14 cellular contexts compared by ENCODE assay signal in genomic region chr15:44720460-44721185, GRCh38. TPM values are rescaled to one million over a fixed set of nuclear protein-coding genes. Genes with fewer than 3 reads are reported as not detected.
DNase-seq lines count a peak whose midpoint lies in the region; ATAC-seq, FAIRE-seq and TF ChIP-seq lines count a peak whose summit lies in the region.
"Had no signal": no experiment of that assay in that cellular context is flagged by ENCODE, and none has a peak within 500 bp of the region (broad histone marks: within the 10 kb centered on the region; RNA-seq: fewer than 3 reads in every experiment).

No MANE protein-coding gene starts in this region.

- H3K27ac ChIP-seq in OCI-LY7 (ENCODE audit: low read depth, low read length, poor library complexity, severe bottlenecking) = peak overlapping the region; percentile 85
- peak overlapping the region; percentile 83 for H3K27ac ChIP-seq in GM12878 (ENCODE audit: control insufficient read depth, insufficient read depth)
- no peak overlapping the region for H3K27ac ChIP-seq in aorta (ENCODE audit: low read depth in 1 of 2, low read length in 2 of 2)
- H3K27ac ChIP-seq: epithelial cell of prostate had no signal

- BruUV-seq in OCI-LY7 (replicated peaks; lab: Mats Ljungman, UMichigan) (no TSS peak), GM12878 (replicated peaks; lab: Mats Ljungman, UMichigan) (no TSS peak)

- intact Hi-C loops in OCI-LY7 (cut with micrococcal nuclease; ENCODE audit: unreplicated experiment) (no loop called here), GM12878 (cut with micrococcal nuclease; ENCODE audit: unreplicated experiment) (loop anchor here (5.0 kb wide), 1 partner anchor 973 kb away; the partner anchor contains the start of gene PDIA3), aorta (cut with DNase I) (no loop called here)

- no peak overlapping the region for H3K4me3 Mint-ChIP-seq in activated naive CD4-positive, alpha-beta T cell treated with anti-CD3 and anti-CD28 coated beads, Interleukin-2, amount 10 ng/mL, durations not matched to agents 7 days and 5 days
- no peak overlapping the region for H3K4me3 Mint-ChIP-seq in stimulated activated memory B cell treated with anti-CD40 and anti-IgM and Interleukin-4, amounts not matched to agents 10 μg/mL and 1 μg/mL and 100 μg/mL, for 72 hours

- WGBS in GM12878 (ENCODE audit: insufficient coverage, insufficient replicate concordance, low lambda C conversion rate, missing lambda C conversion rate) = 43% methylated on average over 4 of the region's 4 CpGs
- 90 to 91% methylated on average over 4 of the region's 4 CpGs for WGBS in aorta, 2 donors

- H3K36me3 ChIP-seq in OCI-LY7 (ENCODE audit: insufficient read depth, low read length) (peaks cover 46% of the 10 kb centered on the region), GM12878 (ENCODE audit: control insufficient read depth in 2 of 2, insufficient read depth in 2 of 2, low read length in 1 of 2) (peaks cover 14 to 33% of the 10 kb centered on the region in 2 experiments), aorta (ENCODE audit: control insufficient read depth in 1 of 2, insufficient read depth in 2 of 2, low read length in 1 of 2) (peaks cover 0 to 7% of the 10 kb centered on the region in 2 donors)

- H3K9me3 ChIP-seq in OCI-LY7 (ENCODE audit: low read length) (no peaks in the 10 kb centered on the region; the same call in 1 of the 2 replicates), GM12878 (replicated peaks; ENCODE audit: control insufficient read depth, insufficient read depth, low read length) (no peaks in the 10 kb centered on the region), aorta (ENCODE audit: control insufficient read depth, low read length) (no peaks in the 10 kb centered on the region)
- H3K9me3 ChIP-seq: breast epithelium had no signal

- H3K4me1 Mint-ChIP-seq in activated naive CD4-positive, alpha-beta T cell treated with anti-CD3 and anti-CD28 coated beads, Interleukin-2, amount 10 ng/mL, durations not matched to agents 7 days and 5 days = peaks cover 93% of the 10 kb centered on the region
- H3K4me1 Mint-ChIP-seq in stimulated activated memory B cell treated with anti-CD40 and anti-IgM and Interleukin-4, amounts not matched to agents 10 μg/mL and 1 μg/mL and 100 μg/mL, for 72 hours = peaks cover 88% of the 10 kb centered on the region

- H3K4me1 ChIP-seq in OCI-LY7 (ENCODE audit: insufficient read depth, low read length, poor library complexity, severe bottlenecking) = peaks cover 86% of the 10 kb centered on the region
- peaks cover 78% of the 10 kb centered on the region for H3K4me1 ChIP-seq in GM12878 (ENCODE audit: control insufficient read depth, insufficient read depth, low read length)
- H3K4me1 ChIP-seq in aorta (ENCODE audit: control insufficient read depth in 1 of 2, insufficient read depth in 2 of 2, low read length in 2 of 2) = no peaks in the 10 kb centered on the region

- SMC1A ChIA-PET in GM12878 (lab: Charles Lee; ENCODE audit: uncharacterized antibody, unreplicated experiment) = interaction anchor here (0.8 to 19.0 kb wide), 4 partner anchors 8 to 159 kb away, joined by 3 to 637 read pairs (median 96); partner anchors contain the start of genes B2M, PATL2, SPG11 and TRIM69

- peak; percentile 5 for ATAC-seq in GM12878
- peak; percentile 20 for ATAC-seq in stimulated activated memory B cell treated with anti-CD40 and anti-IgM and Interleukin-4, amounts not matched to agents 10 μg/mL and 1 μg/mL and 100 μg/mL, for 72 hours
- ATAC-seq in aorta (ENCODE audit: low FRiP score) = no peak

- H3K27me3 Mint-ChIP-seq in activated naive CD4-positive, alpha-beta T cell treated with anti-CD3 and anti-CD28 coated beads, Interleukin-2, amount 10 ng/mL, durations not matched to agents 7 days and 5 days = no peaks in the 10 kb centered on the region
- H3K27me3 Mint-ChIP-seq in stimulated activated memory B cell treated with anti-CD40 and anti-IgM and Interleukin-4, amounts not matched to agents 10 μg/mL and 1 μg/mL and 100 μg/mL, for 72 hours = no peaks in the 10 kb centered on the region

- H4K20me1 ChIP-seq in OCI-LY7 (ENCODE audit: insufficient read depth, low read length) (peaks cover 8% of the 10 kb centered on the region; the same call in 1 of the 2 replicates), GM12878 (ENCODE audit: control insufficient read depth, insufficient read depth) (peaks cover 11% of the 10 kb centered on the region)

- no peak for FAIRE-seq in GM12878 (lab: Jason Lieb, UNC)
- no peak for FAIRE-seq in HTR-8/SVneo (lab: Jason Lieb, UNC)

- no peak overlapping the region for H2AFZ ChIP-seq in OCI-LY7 (ENCODE audit: low read length)
- no peak overlapping the region for H2AFZ ChIP-seq in GM12878 (ENCODE audit: control insufficient read depth, low read depth, low read length)

- peak overlapping the region; percentile 97 for H3K27ac Mint-ChIP-seq in activated naive CD4-positive, alpha-beta T cell treated with anti-CD3 and anti-CD28 coated beads, Interleukin-2, amount 10 ng/mL, durations not matched to agents 7 days and 5 days
- peak overlapping the region; percentile 76 for H3K27ac Mint-ChIP-seq in stimulated activated memory B cell treated with anti-CD40 and anti-IgM and Interleukin-4, amounts not matched to agents 10 μg/mL and 1 μg/mL and 100 μg/mL, for 72 hours

- RAD21 ChIA-PET in GM12878 (lab: Charles Lee; ENCODE audit: unreplicated experiment) = interaction anchor here (0.5 to 19.7 kb wide), 5 partner anchors 6 to 141 kb away, joined by 3 to 653 read pairs (median 24); partner anchors contain the start of genes B2M, PATL2, SPG11 and TRIM69

- peak; percentile 4; the same call in 1 of the 2 replicates for TF ChIP-seq RAD21 in GM12878 (IDR thresholded peaks at IDR 0.05; ENCODE audit: insufficient read depth, low read depth, low read length)

- peak; percentile 32 for DNase-seq in activated naive CD4-positive, alpha-beta T cell treated with anti-CD3 and anti-CD28 coated beads, Interleukin-2, amount 10 ng/mL, durations not matched to agents 7 days and 5 days
- DNase-seq in activated naive CD4-positive, alpha-beta T cell treated with Interleukin-2 at 50 U/mL for 16 hours = no peak
- no peak for DNase-seq in OCI-LY7 (ENCODE audit: low spot score)
- DNase-seq in GM12878 (ENCODE audit: low read depth, low spot score) = no peak
- DNase-seq in cerebellar nuclear complex (lab: John Stamatoyannopoulos, UW) = no peak
- no peak for DNase-seq in HTR-8/SVneo (ENCODE audit: insufficient read length, low spot score)
- no peak for DNase-seq in aorta
- DNase-seq: GDM1, KG1, mesendoderm, T1000 had no signal

- POLR2A ChIA-PET in OCI-LY7 (lab: Charles Lee) (interaction anchor here (0.6 to 2.4 kb wide), 4 partner anchors 10 to 219 kb away, joined by 4 to 12 read pairs (median 4); partner anchors contain the start of genes B2M and PATL2), GM12878 (lab: Charles Lee) (interaction anchor here (1.0 to 24.8 kb wide), 4 partner anchors 9 to 56 kb away, joined by 5 to 718 read pairs (median 167); partner anchors contain the start of genes B2M, PATL2, SPG11 and TRIM69)

- H3K9me3 Mint-ChIP-seq in activated naive CD4-positive, alpha-beta T cell treated with anti-CD3 and anti-CD28 coated beads, Interleukin-2, amount 10 ng/mL, durations not matched to agents 7 days and 5 days = no peaks in the 10 kb centered on the region
- H3K9me3 Mint-ChIP-seq in stimulated activated memory B cell treated with anti-CD40 and anti-IgM and Interleukin-4, amounts not matched to agents 10 μg/mL and 1 μg/mL and 100 μg/mL, for 72 hours = no peaks in the 10 kb centered on the region

- TF ChIP-seq CTCF in OCI-LY7 (conservative IDR thresholded peaks at IDR 0.05; ENCODE audit: low read length) (no peak), GM12878 (IDR thresholded peaks at IDR 0.05 in 2 of 3, conservative IDR thresholded peaks at IDR 0.05 in 1 of 3; ENCODE audit: control insufficient read depth in 2 of 3, extremely low read depth in 1 of 3, insufficient read depth in 1 of 3, low read depth in 3 of 3, low read length in 3 of 3) (no peak)

- CTCF ChIA-PET in activated naive CD4-positive, alpha-beta T cell treated with anti-CD3 and anti-CD28 coated beads, Interleukin-2, amount 10 ng/mL, durations not matched to agents 7 days and 5 days (lab: Charles Lee) = interaction anchor here (1.5 to 13.2 kb wide), 3 partner anchors 11 to 76 kb away, joined by 3 to 282 read pairs (median 47); partner anchors contain the start of genes SPG11 and TRIM69
- CTCF ChIA-PET in OCI-LY7 (lab: Charles Lee; ENCODE audit: unreplicated experiment) (interaction anchor here (0.6 kb wide), 1 partner anchor 17 kb away, joined by 3 read pairs; no protein-coding TSS in a partner anchor), GM12878 (lab: Yijun Ruan, JAX) (interaction anchor here (0.7 to 3.5 kb wide), 4 partner anchors 9 to 145 kb away, joined by 3 to 37 read pairs (median 22); partner anchors contain the start of genes B2M, PATL2, SPG11 and TRIM69)

- H3K27me3 ChIP-seq in GM12878 (replicated peaks in 1 of 2; ENCODE audit: control insufficient read depth in 2 of 2, insufficient read depth in 2 of 2, low read length in 1 of 2) = no peaks in the 10 kb centered on the region
- H3K27me3 ChIP-seq in aorta (ENCODE audit: control insufficient read depth in 1 of 2, insufficient read depth in 2 of 2, low read length in 1 of 2) = no peaks in the 10 kb centered on the region
- H3K27me3 ChIP-seq: breast epithelium had no signal

- H3K79me2 ChIP-seq in OCI-LY7 (ENCODE audit: insufficient read depth, low read depth, low read length) (peaks cover 11% of the 10 kb centered on the region; the same call in 1 of the 2 replicates), GM12878 (ENCODE audit: control insufficient read depth, insufficient read depth, low read length) (peaks cover 57% of the 10 kb centered on the region)

- TF ChIP-seq POLR2A in GM12878 (IDR thresholded peaks at IDR 0.05; ENCODE audit: low read depth, low read length) = peak; percentile 76

- H3K4me3 ChIP-seq in OCI-LY7 (ENCODE audit: low read depth, low read length, poor library complexity, severe bottlenecking) = no peak overlapping the region
- H3K4me3 ChIP-seq in GM12878 = no peak overlapping the region
- H3K4me3 ChIP-seq in aorta (ENCODE audit: low read length in 2 of 2) = no peak overlapping the region
- H3K4me3 ChIP-seq: breast epithelium had no signal

- TF ChIP-seq EP300 in GM12878 (IDR thresholded peaks at IDR 0.05; ENCODE audit: borderline replicate concordance in 1 of 2, control insufficient read depth in 1 of 2, low read depth in 2 of 2, low read length in 2 of 2) = no peak

- peaks cover 41% of the 10 kb centered on the region for H3K36me3 Mint-ChIP-seq in activated naive CD4-positive, alpha-beta T cell treated with anti-CD3 and anti-CD28 coated beads, Interleukin-2, amount 10 ng/mL, durations not matched to agents 7 days and 5 days
- peaks cover 27% of the 10 kb centered on the region for H3K36me3 Mint-ChIP-seq in stimulated activated memory B cell treated with anti-CD40 and anti-IgM and Interleukin-4, amounts not matched to agents 10 μg/mL and 1 μg/mL and 100 μg/mL, for 72 hours

- no peak overlapping the region for H3K4me2 ChIP-seq in OCI-LY7 (ENCODE audit: low read length)
- H3K4me2 ChIP-seq in GM12878 (ENCODE audit: control insufficient read depth, insufficient read depth) = peak overlapping the region; percentile 51

- in situ Hi-C loops in GM12878 (cut with MboI) = loop anchor here (10.0 kb wide), 1 partner anchor 926 kb away; the partner anchor contains the start of gene SERF2

- H3K9me2 ChIP-seq in OCI-LY7 (ENCODE audit: insufficient read depth, low read length) = no peaks in the 10 kb centered on the region

- no peak overlapping the region for H3K9ac ChIP-seq in GM12878 (ENCODE audit: control insufficient read depth, insufficient read depth, low read length)

RNA-seq across cellular contexts. Expression of gene B2M, which starts 9.3 kb away (rescaled TPM):
- total RNA-seq in OCI-LY7 (2014; rRNA removed; shearing (Covaris generic)) = 1,738 and 1,761 TPM in 2 replicates
- 1,161 and 1,369 TPM in 2 replicates for total RNA-seq in OCI-LY7 (2022)
- 6,462 and 7,066 TPM in 2 replicates for total RNA-seq in GM12878 (2013; cell fraction: nucleolus; rRNA removed)
- 4,481 and 5,701 TPM in 2 replicates for total RNA-seq in GM12878 (2014; rRNA removed)
- total RNA-seq in GM12878 (2014; rRNA removed; fragmentation: Illumina TruSeq; extraction: Trizol) = 5,217 and 5,589 TPM in 2 replicates
- 2,901 and 3,170 TPM in 2 replicates for total RNA-seq in GM12878 (2021)
- polyA plus RNA-seq in GM12878 (2011; ENCODE audit: low read depth) = 6,007 TPM
- 12,663 and 17,808 TPM in 2 replicates for polyA plus RNA-seq in GM12878 (2011; rRNA removed)
- 7,019 and 28,739 TPM in 2 replicates for polyA plus RNA-seq in GM12878 (2011; cell fraction: cytosol; rRNA removed)
- polyA plus RNA-seq in GM12878 (2011; cell fraction: nucleus; rRNA removed) = 2,031 and 2,366 TPM in 2 replicates
- polyA plus RNA-seq in GM12878 (2012) = 6,970 and 7,434 TPM in 2 replicates
- 11,414 and 13,691 TPM in 2 replicates for polyA plus RNA-seq in GM12878 (2014; fragmentation: Illumina TruSeq; extraction: Trizol)
- polyA plus RNA-seq in GM12878 (2014; fragmentation: Nextera tagmentation; extraction: Ambion mirVana) = over 10,000 TPM; 16,306 to 22,794 TPM
- polyA plus RNA-seq in GM12878 (2014; rRNA removed) = 4,868 and 5,894 TPM in 2 replicates
- polyA plus RNA-seq in GM12878 (2016; fragmentation: Nextera tagmentation; extraction: Ambion mirVana) = 1,000 to 10,000 TPM; 8,335 to 8,413 TPM
- 2,834 and 3,344 TPM in 2 replicates for polyA minus RNA-seq in GM12878 (2011; rRNA and poly(A)+ RNA removed)
- polyA minus RNA-seq in GM12878 (2011; cell fraction: cytosol; rRNA and poly(A)+ RNA removed) = 1,355 and 1,504 TPM in 2 replicates
- polyA minus RNA-seq in GM12878 (2011; cell fraction: nucleus; rRNA and poly(A)+ RNA removed) = 373 and 393 TPM in 2 replicates
- total RNA-seq in aorta = 1,000 to 10,000 TPM; 2,130 to 2,403 TPM
- polyA plus RNA-seq in aorta = 1,000 to 10,000 TPM; 3,644 to 4,026 TPM

RNA-seq across cellular contexts. Expression of gene PATL2, which starts 9.5 kb away (rescaled TPM):
- 1.1 and 4.8 TPM in 2 replicates for total RNA-seq in OCI-LY7 (2014; rRNA removed; shearing (Covaris generic))
- total RNA-seq in OCI-LY7 (2022) = 8.6 and 8.8 TPM in 2 replicates
- total RNA-seq in GM12878 (2013; cell fraction: nucleolus; rRNA removed) = 27.2 and 29.4 TPM in 2 replicates
- total RNA-seq in GM12878 (2014; rRNA removed) = 11.0 and 11.5 TPM in 2 replicates
- total RNA-seq in GM12878 (2014; rRNA removed; fragmentation: Illumina TruSeq; extraction: Trizol) = 12.5 and 13.1 TPM in 2 replicates
- total RNA-seq in GM12878 (2021) = 10.7 and 11.5 TPM in 2 replicates
- polyA plus RNA-seq in GM12878 (2011; ENCODE audit: low read depth) = 14.7 TPM
- polyA plus RNA-seq in GM12878 (2011; rRNA removed) = 13.5 and 14.8 TPM in 2 replicates
- polyA plus RNA-seq in GM12878 (2011; cell fraction: cytosol; rRNA removed) = 11.4 and 11.8 TPM in 2 replicates
- polyA plus RNA-seq in GM12878 (2011; cell fraction: nucleus; rRNA removed) = 47.9 and 62.2 TPM in 2 replicates
- polyA plus RNA-seq in GM12878 (2012) = 16.2 and 17.7 TPM in 2 replicates
- 11.9 and 14.8 TPM in 2 replicates for polyA plus RNA-seq in GM12878 (2014; fragmentation: Illumina TruSeq; extraction: Trizol)
- polyA plus RNA-seq in GM12878 (2014; fragmentation: Nextera tagmentation; extraction: Ambion mirVana) = 10 to 100 TPM; 12.4 TPM
- 16.2 and 19.3 TPM in 2 replicates for polyA plus RNA-seq in GM12878 (2014; rRNA removed)
- polyA plus RNA-seq in GM12878 (2016; fragmentation: Nextera tagmentation; extraction: Ambion mirVana) = 1 to 10 TPM; 4.2 to 7.3 TPM
- polyA minus RNA-seq in GM12878 (2011; rRNA and poly(A)+ RNA removed) = 6.1 and 8.7 TPM in 2 replicates
- 2.1 and 6.7 TPM in 2 replicates for polyA minus RNA-seq in GM12878 (2011; cell fraction: cytosol; rRNA and poly(A)+ RNA removed)
- 10.9 and 15.6 TPM in 2 replicates for polyA minus RNA-seq in GM12878 (2011; cell fraction: nucleus; rRNA and poly(A)+ RNA removed)
- 1 to 10 TPM; 1.3 to 2.2 TPM for total RNA-seq in aorta
- polyA plus RNA-seq in aorta = under 1 TPM in 1 of 2 donors, not detected in 1; 0.23 TPM

RNA-seq across cellular contexts. Expression of gene TRIM69, which starts 15.7 kb away (rescaled TPM):
- total RNA-seq in OCI-LY7 (2014; rRNA removed; shearing (Covaris generic)) = 9.8 and 16.3 TPM in 2 replicates
- total RNA-seq in OCI-LY7 (2022) (29.1 and 33.7 TPM in 2 replicates), GM12878 (2014; rRNA removed) (29.5 and 35.0 TPM in 2 replicates), GM12878 (2014; rRNA removed; fragmentation: Illumina TruSeq; extraction: Trizol) (38.7 and 43.6 TPM in 2 replicates), GM12878 (2021) (48.8 and 50.7 TPM in 2 replicates), aorta (10 to 100 TPM; 16.3 to 28.6 TPM)
- 15.1 and 16.3 TPM in 2 replicates for total RNA-seq in GM12878 (2013; cell fraction: nucleolus; rRNA removed)
- 28.8 TPM for polyA plus RNA-seq in GM12878 (2011; ENCODE audit: low read depth)
- polyA plus RNA-seq in GM12878 (2011; rRNA removed) (52.7 and 73.6 TPM in 2 replicates), GM12878 (2014; fragmentation: Illumina TruSeq; extraction: Trizol) (46.8 and 57.8 TPM in 2 replicates), GM12878 (2014; fragmentation: Nextera tagmentation; extraction: Ambion mirVana) (10 to 100 TPM; 11.2 to 20.4 TPM), GM12878 (2014; rRNA removed) (32.4 and 37.8 TPM in 2 replicates), GM12878 (2016; fragmentation: Nextera tagmentation; extraction: Ambion mirVana) (10 to 100 TPM; 36.9 to 44.9 TPM), aorta (10 to 100 TPM; 15.0 to 15.2 TPM)
- polyA plus RNA-seq in GM12878 (2011; cell fraction: cytosol; rRNA removed) = 24.7 and 25.5 TPM in 2 replicates
- polyA plus RNA-seq in GM12878 (2011; cell fraction: nucleus; rRNA removed) = 17.8 and 22.2 TPM in 2 replicates
- polyA plus RNA-seq in GM12878 (2012) = 33.7 and 47.6 TPM in 2 replicates
- 42.7 and 56.3 TPM in 2 replicates for polyA minus RNA-seq in GM12878 (2011; rRNA and poly(A)+ RNA removed)
- 16.0 and 18.2 TPM in 2 replicates for polyA minus RNA-seq in GM12878 (2011; cell fraction: cytosol; rRNA and poly(A)+ RNA removed)
- polyA minus RNA-seq in GM12878 (2011; cell fraction: nucleus; rRNA and poly(A)+ RNA removed) = 33.6 and 42.5 TPM in 2 replicates

RNA-seq across cellular contexts. Expression of gene SPG11, which starts 57.2 kb away (rescaled TPM):
- 65.2 and 69.1 TPM in 2 replicates for total RNA-seq in OCI-LY7 (2014; rRNA removed; shearing (Covaris generic))
- total RNA-seq in OCI-LY7 (2022) (92.8 and 126 TPM in 2 replicates), GM12878 (2014; rRNA removed) (61.2 and 65.6 TPM in 2 replicates), GM12878 (2014; rRNA removed; fragmentation: Illumina TruSeq; extraction: Trizol) (57.2 and 62.1 TPM in 2 replicates), GM12878 (2021) (59.2 and 59.3 TPM in 2 replicates), aorta (10 to 100 TPM; 61.1 to 96.3 TPM)
- 375 and 390 TPM in 2 replicates for total RNA-seq in GM12878 (2013; cell fraction: nucleolus; rRNA removed)
- 25.8 TPM for polyA plus RNA-seq in GM12878 (2011; ENCODE audit: low read depth)
- polyA plus RNA-seq in GM12878 (2011; rRNA removed) (78.0 and 85.1 TPM in 2 replicates), GM12878 (2014; fragmentation: Illumina TruSeq; extraction: Trizol) (48.2 and 51.5 TPM in 2 replicates), GM12878 (2014; fragmentation: Nextera tagmentation; extraction: Ambion mirVana) (10 to 100 TPM; 22.1 to 23.6 TPM), GM12878 (2014; rRNA removed) (39.9 and 46.2 TPM in 2 replicates), GM12878 (2016; fragmentation: Nextera tagmentation; extraction: Ambion mirVana) (10 to 100 TPM; 34.3 to 41.7 TPM), aorta (10 to 100 TPM in 1 of 2 donors, 1 to 10 TPM in 1; 8.3 to 25.9 TPM)
- polyA plus RNA-seq in GM12878 (2011; cell fraction: cytosol; rRNA removed) = 84.0 and 93.3 TPM in 2 replicates
- 99.7 and 125 TPM in 2 replicates for polyA plus RNA-seq in GM12878 (2011; cell fraction: nucleus; rRNA removed)
- polyA plus RNA-seq in GM12878 (2012) = 41.8 and 52.2 TPM in 2 replicates
- polyA minus RNA-seq in GM12878 (2011; rRNA and poly(A)+ RNA removed) = 143 and 157 TPM in 2 replicates
- 38.9 and 54.1 TPM in 2 replicates for polyA minus RNA-seq in GM12878 (2011; cell fraction: cytosol; rRNA and poly(A)+ RNA removed)
- 68.2 and 117 TPM in 2 replicates for polyA minus RNA-seq in GM12878 (2011; cell fraction: nucleus; rRNA and poly(A)+ RNA removed)

Comparison
In these comparisons a context has a peak if more than half of its experiments do, and no peak if none do; other contexts are left out.
1. H3K27ac ChIP-seq: peak in OCI-LY7 (single experiment) and GM12878 (single experiment); none in aorta (0 of 2).